8 cellular contexts compared by ENCODE assay signal in genomic region chr6:6008648-6009421, GRCh38. TPM values are rescaled to one million over a fixed set of nuclear protein-coding genes. Genes with fewer than 3 reads are reported as not detected.
DNase-seq lines count a peak whose midpoint lies in the region; ATAC-seq and TF ChIP-seq lines count a peak whose summit lies in the region.

No MANE protein-coding gene starts in this region.

- peaks cover 0 to 13% (median 2%) of the 10 kb centered on the region in 3 donors for H3K9me3 Mint-ChIP-seq in T-cell
- H3K9me3 Mint-ChIP-seq in stimulated activated naive B cell treated with anti-CD40 and anti-IgM and Interleukin-4, amounts not matched to agents 10 μg/mL and 1 μg/mL and 100 μg/mL, for 72 hours = peaks cover 11 to 13% of the 10 kb centered on the region in 2 donors

- no peaks in the 10 kb centered on the region for H3K36me3 ChIP-seq in HEK293 (ENCODE audit: control insufficient read depth in 2 of 2, insufficient read depth in 1 of 2, low read length in 2 of 2)

- peak overlapping the region; percentile 64 for H3K4me3 ChIP-seq in HEK293 (ENCODE audit: low read depth, low read length)
- H3K4me3 ChIP-seq in coronary artery = peak overlapping the region; percentile 67

- peaks cover 6% of the 10 kb centered on the region; the same call in 1 of the 2 replicates for H3K4me1 ChIP-seq in HEK293 (ENCODE audit: control insufficient read depth, insufficient read depth, low read length)

- peaks cover 11% of the 10 kb centered on the region for H3K36me3 Mint-ChIP-seq in T-cell
- peaks cover 11 to 23% of the 10 kb centered on the region in 2 donors for H3K36me3 Mint-ChIP-seq in stimulated activated naive B cell treated with anti-CD40 and anti-IgM and Interleukin-4, amounts not matched to agents 10 μg/mL and 1 μg/mL and 100 μg/mL, for 72 hours

- no peak overlapping the region for H3K27ac Mint-ChIP-seq in T-cell
- H3K27ac Mint-ChIP-seq in stimulated activated naive B cell treated with anti-CD40 and anti-IgM and Interleukin-4, amounts not matched to agents 10 μg/mL and 1 μg/mL and 100 μg/mL, for 72 hours = peak overlapping the region; percentile 79

- no peak for TF ChIP-seq CTCF in HEK293 (tag by site-specific recombination; IDR thresholded peaks at IDR 0.05)
- TF ChIP-seq CTCF in coronary artery (IDR thresholded peaks at IDR 0.05) = no peak

- peaks cover 35 to 50% (median 45%) of the 10 kb centered on the region in 3 donors for H3K4me1 Mint-ChIP-seq in T-cell
- H3K4me1 Mint-ChIP-seq in stimulated activated naive B cell treated with anti-CD40 and anti-IgM and Interleukin-4, amounts not matched to agents 10 μg/mL and 1 μg/mL and 100 μg/mL, for 72 hours = peaks cover 29 to 51% of the 10 kb centered on the region in 2 donors

- H3K4me3 Mint-ChIP-seq in T-cell = peak overlapping the region; percentile 65 to 86 (median 71)
- peak overlapping the region; percentile 85 to 90 for H3K4me3 Mint-ChIP-seq in stimulated activated naive B cell treated with anti-CD40 and anti-IgM and Interleukin-4, amounts not matched to agents 10 μg/mL and 1 μg/mL and 100 μg/mL, for 72 hours

- POLR2A ChIA-PET in HEK293 (lab: Yijun Ruan, JAX) (interaction anchor here (0.6 to 1.9 kb wide), 6 partner anchors 11 to 1835 kb away, joined by 3 to 7 read pairs (median 4); no protein-coding TSS in a partner anchor), T-cell (lab: Charles Lee) (no interaction called here)

- DNase-seq in NCI-H1417 (lab: John Stamatoyannopoulos, UW) = peak; percentile 83 to 91 (median 88)
- no peak for DNase-seq in NCI-H1417 treated with DMSO at 0.1 percent for 48 hours (lab: John Stamatoyannopoulos, UW)
- peak; percentile 81 for DNase-seq in MV-4-11 (lab: John Stamatoyannopoulos, UW)
- DNase-seq in T-cell = peak in 3 of 34 experiments; percentile 24 to 25 (median 24)
- DNase-seq in coronary artery (ENCODE audit: low spot score) = no peak
- peak; percentile 79 to 95 for DNase-seq in lung microvascular endothelial cell (ENCODE audit: low read depth in 2 of 2)
- peak; percentile 52 for DNase-seq in stimulated activated naive B cell treated with anti-CD40 and anti-IgM and Interleukin-4, amounts not matched to agents 10 μg/mL and 1 μg/mL and 100 μg/mL, for 72 hours

- ATAC-seq in T-cell (replicated peaks in 1 of 4) = peak; percentile 49 to 62 (median 55)
- peak; percentile 74 to 76 for ATAC-seq in stimulated activated naive B cell treated with anti-CD40 and anti-IgM and Interleukin-4, amounts not matched to agents 10 μg/mL and 1 μg/mL and 100 μg/mL, for 72 hours (replicated peaks)

- peak overlapping the region; percentile 78; the same call in 1 of the 2 replicates for H3K27ac ChIP-seq in HEK293 (ENCODE audit: extremely low read depth, low read depth, low read length)
- H3K27ac ChIP-seq in coronary artery = peak overlapping the region; percentile 13 to 66

- CTCF ChIA-PET in HEK293 (lab: Yijun Ruan, JAX) (interaction anchor here (0.5 to 0.9 kb wide), 5 partner anchors 155 to 1466 kb away, joined by 3 to 5 read pairs (median 4); no protein-coding TSS in a partner anchor), T-cell (lab: Charles Lee) (interaction anchor here in 1 of 2 donors (1.7 kb wide), 1 partner anchor 538 kb away, joined by 12 read pairs; no protein-coding TSS in a partner anchor)

- H3K27me3 Mint-ChIP-seq in T-cell = peaks cover 57 to 69% of the 10 kb centered on the region in 2 donors
- peaks cover 55 to 76% of the 10 kb centered on the region in 2 donors for H3K27me3 Mint-ChIP-seq in stimulated activated naive B cell treated with anti-CD40 and anti-IgM and Interleukin-4, amounts not matched to agents 10 μg/mL and 1 μg/mL and 100 μg/mL, for 72 hours

- no peaks in the 10 kb centered on the region for H3K9me3 ChIP-seq in HEK293 (ENCODE audit: control insufficient read depth, insufficient read depth, low read depth, low read length)

TF ChIP-seq in HEK293, 187 proteins besides CTCF, POLR2A, EP300 and RAD21 (continues in another document):
- 0 out of 2 replicates have a peak, but pooled peaks have one; percentile 47 for TF ChIP-seq IKZF3 (tag by site-specific recombination; IDR thresholded peaks at IDR 0.05)
- peak; percentile 97 for TF ChIP-seq PATZ1 (tag by site-specific recombination; IDR thresholded peaks at IDR 0.05)
- TF ChIP-seq ZNF513 (tag by site-specific recombination; IDR thresholded peaks at IDR 0.05) = no peak
- 0 out of 2 replicates have a peak, but pooled peaks have one; percentile 6 for TF ChIP-seq ZNF843 (tag by site-specific recombination; IDR thresholded peaks at IDR 0.05)
- TF ChIP-seq ZNF548 (tag by site-specific recombination; IDR thresholded peaks at IDR 0.05) = no peak
- TF ChIP-seq ZNF26 (tag by site-specific recombination; IDR thresholded peaks at IDR 0.05) = no peak
- TF ChIP-seq ZFP37 (tag by site-specific recombination; IDR thresholded peaks at IDR 0.05) = no peak
- TF ChIP-seq ZSCAN5A (tag by site-specific recombination; IDR thresholded peaks at IDR 0.05) = 0 out of 2 replicates have a peak, but pooled peaks have one; percentile 39
- peak; percentile 91 for TF ChIP-seq SP3 (tag by site-specific recombination; IDR thresholded peaks at IDR 0.05)
- TF ChIP-seq ZNF560 (tag by site-specific recombination; IDR thresholded peaks at IDR 0.05; ENCODE audit: borderline replicate concordance) = no peak
- 0 out of 2 replicates have a peak, but pooled peaks have one; percentile 21 for TF ChIP-seq ZFP69B (tag by site-specific recombination; IDR thresholded peaks at IDR 0.05)
- TF ChIP-seq BCL11B (tag by site-specific recombination; IDR thresholded peaks at IDR 0.05; ENCODE audit: low read depth) = no peak
- TF ChIP-seq ZNF114 (tag by site-specific recombination; IDR thresholded peaks at IDR 0.05) = no peak
- no peak for TF ChIP-seq ZNF324 (tag by site-specific recombination; IDR thresholded peaks at IDR 0.05)
- peak; percentile 88 for TF ChIP-seq SP2 (tag by site-specific recombination; IDR thresholded peaks at IDR 0.05)
- no peak for TF ChIP-seq ZNF596 (tag by site-specific recombination; IDR thresholded peaks at IDR 0.05)
- TF ChIP-seq ZFHX2 (tag by site-specific recombination; conservative IDR thresholded peaks at IDR 0.05) = peak; percentile 48; the same call in 1 of the 2 replicates
- no peak for TF ChIP-seq ZNF585B (tag by site-specific recombination; IDR thresholded peaks at IDR 0.05)

RNA-seq across cellular contexts. Expression of gene NRN1, which starts 2.1 kb away (rescaled TPM):
- total RNA-seq in T-cell = under 1 TPM in 2 of 5 donors, not detected in 3; 0.13 to 0.33 TPM
- 28.1 and 41.9 TPM in 2 replicates for total RNA-seq in lung microvascular endothelial cell

Comparison
In these comparisons a context has a peak if more than half of its experiments do, and no peak if none do; other contexts are left out.
1. DNase-seq: peak in NCI-H1417 (3 of 3), MV-4-11 (single experiment), lung microvascular endothelial cell (2 of 2) and stimulated activated naive B cell treated with anti-CD40 and anti-IgM and Interleukin-4, amounts not matched to agents 10 μg/mL and 1 μg/mL and 100 μg/mL, for 72 hours (single experiment); none in NCI-H1417 treated with DMSO at 0.1 percent for 48 hours (single experiment) and coronary artery (single experiment).
2. RNA of gene NRN1, which starts 2.1 kb away (total RNA-seq): 28.1 to 41.9 TPM in lung microvascular endothelial cell; 0.13 to 0.33 TPM in T-cell; every median in the first group is over 10 times any median in the second.